ENCODE assay signal across 1 cellular context in the genomic region with DNA sequence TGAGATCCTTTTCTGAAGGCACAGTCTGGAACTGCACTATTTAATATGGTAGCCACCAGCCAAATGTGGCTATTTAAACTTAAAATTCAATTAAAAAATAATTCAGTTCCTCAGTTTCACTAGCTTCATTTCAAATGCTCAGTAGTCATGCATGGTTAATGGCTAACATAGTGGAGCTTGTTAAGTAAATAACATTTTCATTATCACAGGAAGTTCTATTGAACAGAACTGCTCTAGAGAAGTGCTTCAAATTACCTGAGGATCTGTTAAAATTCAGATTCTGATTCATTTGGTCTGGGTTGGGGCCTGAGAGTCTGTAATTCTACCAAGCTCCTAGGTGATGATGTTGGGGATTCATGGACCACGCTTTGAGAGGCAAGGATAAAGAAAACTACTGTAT.
TF ChIP-seq lines count a peak whose summit lies in the region.

No MANE protein-coding gene starts in this region.

TF ChIP-seq in HepG2, 621 proteins besides CTCF, POLR2A, EP300 and RAD21 (continued from another document):
- TF ChIP-seq ARID4A (CRISPR knock-in tag; IDR thresholded peaks at IDR 0.05; ENCODE audit: borderline replicate concordance): no peak
